Comparison of ENCODE assay signal across 21 cellular contexts in the genomic region with DNA sequence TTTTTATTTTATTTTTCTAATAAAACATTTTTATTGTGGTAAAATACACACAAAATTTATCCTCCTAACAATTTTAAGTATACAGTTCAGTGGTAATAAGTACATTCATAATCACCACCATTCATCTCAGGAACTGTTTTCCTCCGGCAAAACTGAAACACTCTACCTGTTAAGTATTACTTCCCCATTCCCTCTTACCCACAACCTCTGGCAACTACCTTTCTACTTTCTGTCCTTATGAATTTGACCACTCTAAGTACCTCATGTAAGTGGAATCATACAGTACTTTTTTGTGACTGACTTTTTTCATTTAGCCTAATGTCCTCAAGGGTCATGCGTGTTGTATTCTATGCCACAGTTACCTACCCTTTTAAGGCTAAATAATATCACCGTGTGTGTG. TPM values are rescaled to one million over a fixed set of nuclear protein-coding genes. Genes with fewer than 3 reads are reported as not detected.
DNase-seq lines count a peak whose midpoint lies in the region; ATAC-seq lines count a peak whose summit lies in the region.
"Had no signal": no experiment of that assay in that cellular context is flagged by ENCODE, and none has a peak within 500 bp of the region (broad histone marks: within the 10 kb centered on the region; RNA-seq: fewer than 3 reads in every experiment).

No MANE protein-coding gene starts in this region.

- H3K4me3 Mint-ChIP-seq in stimulated activated effector memory CD8-positive, alpha-beta T cell treated with anti-CD3 and anti-CD28 coated beads, Interleukin-12 subunit alpha, Interleukin-12 subunit beta, amount 100 ng/mL, for 72 hours: no peak overlapping the region
- H3K4me3 Mint-ChIP-seq: activated naive CD4-positive, alpha-beta T cell treated with anti-CD3 and anti-CD28 coated beads for 36 hours; CD14-positive monocyte; dendritic cell treated with granulocyte-macrophage colony-stimulating factor and Interleukin-4, amounts not matched to agents 40 ng/mL and 50 ng/mL, for 4 days; T-helper 2 cell treated with Interferon-gamma antibody and Interleukin-4, amounts not matched to agents 5 μg/mL and 100 μg/mL, for 36 hours had no signal

- no peak overlapping the region for H3K27ac ChIP-seq in SJCRH30
- H3K27ac ChIP-seq: body of pancreas, skin epidermis, upper lobe of right lung had no signal

- ATAC-seq in GM18498 (IDR thresholded peaks at IDR 0.05; ENCODE audit: unreplicated experiment) (peak; percentile 62), GM19452 (IDR thresholded peaks at IDR 0.05; ENCODE audit: unreplicated experiment) (peak; percentile 66), HG02623 (IDR thresholded peaks at IDR 0.05; ENCODE audit: unreplicated experiment) (peak; percentile 58), HG03378 (IDR thresholded peaks at IDR 0.05; ENCODE audit: unreplicated experiment) (peak; percentile 70)
- ATAC-seq in stimulated activated effector memory CD8-positive, alpha-beta T cell treated with anti-CD3 and anti-CD28 coated beads, Interleukin-12 subunit alpha, Interleukin-12 subunit beta, amount 100 ng/mL, for 72 hours: no peak
- ATAC-seq: activated CD4-positive, CD25-positive, alpha-beta regulatory T cell treated with anti-CD3 and anti-CD28 coated beads, Interleukin-2, amount 50 U/mL, for 24 hours; body of pancreas; upper lobe of right lung had no signal

- H3K4me1 ChIP-seq in SJCRH30: no peaks in the 10 kb centered on the region
- H3K4me1 ChIP-seq: body of pancreas, upper lobe of right lung had no signal

- DNase-seq in SJCRH30 (no peak), ecto neural progenitor cell (ENCODE audit: low spot score) (no peak), superior temporal gyrus (ENCODE audit: extremely low spot score) (no peak)
- no peak for DNase-seq in stimulated activated effector memory CD8-positive, alpha-beta T cell treated with anti-CD3 and anti-CD28 coated beads, Interleukin-12 subunit alpha, Interleukin-12 subunit beta, amount 100 ng/mL, for 72 hours (ENCODE audit: low spot score in 2 of 2)
- DNase-seq: activated naive CD4-positive, alpha-beta T cell treated with anti-CD3 and anti-CD28 coated beads for 36 hours; body of pancreas; DMS79 treated with DMSO at 0.1 percent for 48 hours; NCI-H146; posterior cingulate gyrus; upper lobe of right lung had no signal

- H3K4me3 ChIP-seq in SJCRH30: no peak overlapping the region
- H3K4me3 ChIP-seq: body of pancreas, skin epidermis, upper lobe of right lung had no signal

- H3K27ac Mint-ChIP-seq in stimulated activated effector memory CD8-positive, alpha-beta T cell treated with anti-CD3 and anti-CD28 coated beads, Interleukin-12 subunit alpha, Interleukin-12 subunit beta, amount 100 ng/mL, for 72 hours: no peak overlapping the region
- H3K27ac Mint-ChIP-seq: activated naive CD4-positive, alpha-beta T cell treated with anti-CD3 and anti-CD28 coated beads for 36 hours; dendritic cell treated with granulocyte-macrophage colony-stimulating factor and Interleukin-4, amounts not matched to agents 40 ng/mL and 50 ng/mL, for 4 days; T-helper 2 cell treated with Interferon-gamma antibody and Interleukin-4, amounts not matched to agents 5 μg/mL and 100 μg/mL, for 36 hours had no signal

- H3K9me3 ChIP-seq in SJCRH30 (replicated peaks): no peaks in the 10 kb centered on the region
- H3K9me3 ChIP-seq: body of pancreas, upper lobe of right lung had no signal

- H3K9me3 Mint-ChIP-seq in stimulated activated effector memory CD8-positive, alpha-beta T cell treated with anti-CD3 and anti-CD28 coated beads, Interleukin-12 subunit alpha, Interleukin-12 subunit beta, amount 100 ng/mL, for 72 hours: no peaks in the 10 kb centered on the region
- H3K9me3 Mint-ChIP-seq: dendritic cell treated with granulocyte-macrophage colony-stimulating factor and Interleukin-4, amounts not matched to agents 40 ng/mL and 50 ng/mL, for 4 days had no signal

- no peaks in the 10 kb centered on the region for H3K36me3 Mint-ChIP-seq in stimulated activated effector memory CD8-positive, alpha-beta T cell treated with anti-CD3 and anti-CD28 coated beads, Interleukin-12 subunit alpha, Interleukin-12 subunit beta, amount 100 ng/mL, for 72 hours
- H3K36me3 Mint-ChIP-seq: CD14-positive monocyte had no signal

- no peaks in the 10 kb centered on the region for H3K36me3 ChIP-seq in SJCRH30
- H3K36me3 ChIP-seq: upper lobe of right lung had no signal

- no peaks in the 10 kb centered on the region for H3K27me3 ChIP-seq in SJCRH30
- H3K27me3 ChIP-seq: body of pancreas, upper lobe of right lung had no signal

- peaks cover 7% of the 10 kb centered on the region for H3K4me1 Mint-ChIP-seq in stimulated activated effector memory CD8-positive, alpha-beta T cell treated with anti-CD3 and anti-CD28 coated beads, Interleukin-12 subunit alpha, Interleukin-12 subunit beta, amount 100 ng/mL, for 72 hours

RNA-seq across cellular contexts. Expression of a gene that starts 21.1 kb away (rescaled TPM):
- not detected in 2 replicates for total RNA-seq in SJCRH30 (2014; rRNA removed; shearing (Covaris generic))
- total RNA-seq: activated naive CD4-positive, alpha-beta T cell treated with anti-CD3 and anti-CD28 coated beads for 36 hours; body of pancreas; glomerular endothelial cell; lower leg skin; upper lobe of right lung had no signal

RNA-seq across cellular contexts. Expression of a gene that starts 27.3 kb away (rescaled TPM):
- not detected in 2 replicates for total RNA-seq in SJCRH30 (2014; rRNA removed; shearing (Covaris generic))
- total RNA-seq: activated naive CD4-positive, alpha-beta T cell treated with anti-CD3 and anti-CD28 coated beads for 36 hours; body of pancreas; glomerular endothelial cell; lower leg skin; upper lobe of right lung had no signal

RNA-seq across cellular contexts. Expression of a gene that starts 30.0 kb away (rescaled TPM):
- total RNA-seq in SJCRH30 (2014; rRNA removed; shearing (Covaris generic)): 19.3 and 27.0 TPM in 2 replicates
